ENCODE assay signal across 1 cellular context in the genomic region with DNA sequence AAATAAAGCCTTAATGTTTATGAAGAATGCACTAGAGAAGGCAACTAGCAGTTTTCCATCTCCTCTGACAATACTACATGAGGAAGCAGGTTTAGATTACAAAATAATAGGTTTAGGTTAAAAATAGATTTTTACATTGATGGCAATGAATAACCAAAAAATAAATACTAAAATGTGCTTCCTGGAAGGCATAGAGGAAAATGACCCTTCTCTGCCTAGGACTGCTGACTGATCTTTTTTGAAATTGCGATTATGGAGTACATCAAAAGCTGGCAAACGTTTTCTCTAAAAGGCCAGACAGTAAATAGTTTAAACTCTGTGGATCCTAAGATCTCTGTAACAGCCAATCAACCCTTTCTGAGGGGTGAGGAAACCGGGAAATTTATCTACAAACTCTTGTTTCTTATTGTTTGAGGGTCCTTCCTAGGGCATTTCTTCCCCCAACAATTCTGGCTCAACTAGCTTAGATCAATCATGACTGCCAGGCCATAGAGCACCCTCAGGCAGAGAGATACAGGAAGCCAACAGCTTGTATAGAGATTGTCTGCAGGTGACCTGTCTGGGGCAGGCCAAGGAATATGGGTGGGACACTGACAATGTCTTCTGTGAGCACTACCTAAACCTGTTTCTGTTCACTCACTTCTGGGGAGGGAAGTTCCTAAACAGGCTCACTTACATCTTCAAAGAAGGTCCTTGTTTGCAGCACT.
A peak's percentile ranks its signal among the peaks of the same experiment; 100 is the strongest.
TF ChIP-seq lines count a peak whose summit lies in the region.

No MANE protein-coding gene starts in this region.

TF ChIP-seq in liver, 16 proteins besides CTCF, POLR2A, EP300 and RAD21 (continued from another document):
- no peak for TF ChIP-seq NR2F2 (IDR thresholded peaks at IDR 0.05)
- peak; percentile 31 for TF ChIP-seq ZBTB33 (IDR thresholded peaks at IDR 0.05)
- TF ChIP-seq SP1 (IDR thresholded peaks at IDR 0.05), result peak; percentile 61
- TF ChIP-seq, protein P1, sequence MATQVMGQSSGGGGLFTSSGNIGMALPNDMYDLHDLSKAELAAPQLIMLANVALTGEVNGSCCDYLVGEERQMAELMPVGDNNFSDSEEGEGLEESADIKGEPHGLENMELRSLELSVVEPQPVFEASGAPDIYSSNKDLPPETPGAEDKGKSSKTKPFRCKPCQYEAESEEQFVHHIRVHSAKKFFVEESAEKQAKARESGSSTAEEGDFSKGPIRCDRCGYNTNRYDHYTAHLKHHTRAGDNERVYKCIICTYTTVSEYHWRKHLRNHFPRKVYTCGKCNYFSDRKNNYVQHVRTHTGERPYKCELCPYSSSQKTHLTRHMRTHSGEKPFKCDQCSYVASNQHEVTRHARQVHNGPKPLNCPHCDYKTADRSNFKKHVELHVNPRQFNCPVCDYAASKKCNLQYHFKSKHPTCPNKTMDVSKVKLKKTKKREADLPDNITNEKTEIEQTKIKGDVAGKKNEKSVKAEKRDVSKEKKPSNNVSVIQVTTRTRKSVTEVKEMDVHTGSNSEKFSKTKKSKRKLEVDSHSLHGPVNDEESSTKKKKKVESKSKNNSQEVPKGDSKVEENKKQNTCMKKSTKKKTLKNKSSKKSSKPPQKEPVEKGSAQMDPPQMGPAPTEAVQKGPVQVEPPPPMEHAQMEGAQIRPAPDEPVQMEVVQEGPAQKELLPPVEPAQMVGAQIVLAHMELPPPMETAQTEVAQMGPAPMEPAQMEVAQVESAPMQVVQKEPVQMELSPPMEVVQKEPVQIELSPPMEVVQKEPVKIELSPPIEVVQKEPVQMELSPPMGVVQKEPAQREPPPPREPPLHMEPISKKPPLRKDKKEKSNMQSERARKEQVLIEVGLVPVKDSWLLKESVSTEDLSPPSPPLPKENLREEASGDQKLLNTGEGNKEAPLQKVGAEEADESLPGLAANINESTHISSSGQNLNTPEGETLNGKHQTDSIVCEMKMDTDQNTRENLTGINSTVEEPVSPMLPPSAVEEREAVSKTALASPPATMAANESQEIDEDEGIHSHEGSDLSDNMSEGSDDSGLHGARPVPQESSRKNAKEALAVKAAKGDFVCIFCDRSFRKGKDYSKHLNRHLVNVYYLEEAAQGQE (IDR thresholded peaks at IDR 0.05), result peak; percentile 23
- no peak for TF ChIP-seq GABPA (IDR thresholded peaks at IDR 0.05 in 1 of 2, conservative IDR thresholded peaks at IDR 0.05 in 1 of 2)
- no peak for TF ChIP-seq HNF4G (IDR thresholded peaks at IDR 0.05)
TF ChIP-seq in liver: peak in this region for 7.
